ENCODE assay signal across 8 cellular contexts in the genomic region with DNA sequence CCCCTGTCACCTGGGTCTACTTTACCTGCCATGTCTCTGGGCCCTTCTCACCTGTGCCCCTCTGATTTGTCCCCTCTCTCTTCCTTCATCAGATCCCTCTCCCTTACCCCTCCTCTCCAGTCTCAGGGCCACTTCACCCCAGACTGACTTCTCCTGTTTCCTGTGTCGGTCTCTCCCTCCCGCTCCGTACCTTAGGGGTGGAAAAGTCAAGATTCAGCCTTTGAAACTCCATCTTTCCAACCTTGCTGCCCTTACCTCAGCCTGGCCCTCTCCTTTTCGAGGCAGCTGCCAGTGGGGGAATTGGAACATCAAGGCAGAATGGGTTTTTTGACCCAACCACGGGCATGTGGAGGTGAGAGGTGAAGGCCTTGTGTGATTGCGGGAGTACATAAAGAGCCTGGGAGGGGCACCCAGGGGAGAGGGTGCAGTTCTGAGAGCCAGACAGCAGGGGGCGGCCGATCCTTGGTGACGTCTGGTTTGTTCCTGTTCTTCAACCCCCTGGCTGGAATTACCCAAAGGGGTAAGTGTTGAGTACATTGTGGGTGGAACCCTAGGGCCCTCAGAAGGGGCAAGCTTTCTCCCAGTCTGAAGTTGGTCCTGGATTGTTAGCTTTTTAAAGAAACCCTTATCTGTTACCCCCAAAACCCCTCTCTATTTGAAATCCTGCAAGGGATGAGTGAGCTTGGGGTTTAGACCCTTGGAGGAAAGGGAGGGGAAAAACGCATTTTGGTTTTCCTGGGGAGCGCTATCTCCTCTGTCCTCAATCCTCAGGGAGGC. TPM values are rescaled to one million over a fixed set of nuclear protein-coding genes. Genes with fewer than 3 reads are reported as not detected.
DNase-seq lines count a peak whose midpoint lies in the region; ATAC-seq and TF ChIP-seq lines count a peak whose summit lies in the region.

No MANE protein-coding gene starts in this region.

- peaks cover 58% of the 10 kb centered on the region for H3K27me3 Mint-ChIP-seq in T-helper 17 cell

- no peaks in the 10 kb centered on the region for H3K4me1 ChIP-seq in adrenal gland (replicated peaks in 1 of 2)
- H3K4me1 ChIP-seq in left ventricle myocardium inferior: no peaks in the 10 kb centered on the region
- H3K4me1 ChIP-seq in sigmoid colon: no peaks in the 10 kb centered on the region

- intact Hi-C loops in adrenal gland (cut with DNase I): loop anchor here in 1 of 2 donors (2.0 kb wide), 2 partner anchors 51 to 71 kb away; no protein-coding TSS in a partner anchor
- intact Hi-C loops in left ventricle myocardium inferior (cut with micrococcal nuclease): no loop called here
- intact Hi-C loops in sigmoid colon (cut with DNase I): loop anchor here (2.0 kb wide), 1 partner anchor 51 kb away; no protein-coding TSS in a partner anchor

- no peak overlapping the region for H3K27ac ChIP-seq in adrenal gland
- H3K27ac ChIP-seq in left ventricle myocardium inferior (replicated peaks): no peak overlapping the region
- no peak overlapping the region for H3K27ac ChIP-seq in sigmoid colon

- H3K4me1 Mint-ChIP-seq in T-helper 17 cell: peaks cover 6% of the 10 kb centered on the region

- H3K4me3 Mint-ChIP-seq in T-helper 17 cell: no peak overlapping the region

- H3K9me3 ChIP-seq in T-helper 17 cell (ENCODE audit: control insufficient read depth, low read length, poor library complexity, severe bottlenecking): no peaks in the 10 kb centered on the region
- no peaks in the 10 kb centered on the region for H3K9me3 ChIP-seq in adrenal gland (replicated peaks in 1 of 3)
- no peaks in the 10 kb centered on the region for H3K9me3 ChIP-seq in left ventricle myocardium inferior (replicated peaks)
- H3K9me3 ChIP-seq in sigmoid colon: no peaks in the 10 kb centered on the region

- no peaks in the 10 kb centered on the region for H3K36me3 ChIP-seq in adrenal gland (replicated peaks in 1 of 2)
- no peaks in the 10 kb centered on the region for H3K36me3 ChIP-seq in left ventricle myocardium inferior
- H3K36me3 ChIP-seq in sigmoid colon: no peaks in the 10 kb centered on the region

- peak overlapping the region; percentile 47 for H3K27ac Mint-ChIP-seq in T-helper 17 cell

- H3K36me3 Mint-ChIP-seq in T-helper 17 cell (ENCODE audit: low read depth): peaks cover 2% of the 10 kb centered on the region

- TF ChIP-seq CTCF in adrenal gland (IDR thresholded peaks at IDR 0.05) (peak; percentile 82 to 91 (median 88)), left ventricle myocardium inferior (IDR thresholded peaks at IDR 0.05; ENCODE audit: borderline replicate concordance) (peak; percentile 94), sigmoid colon (IDR thresholded peaks at IDR 0.05) (peak; percentile 40 to 82 (median 74))

- H3K27me3 ChIP-seq in adrenal gland (no peaks in the 10 kb centered on the region), left ventricle myocardium inferior (ENCODE audit: low read depth) (peaks cover 94% of the 10 kb centered on the region), sigmoid colon (peaks cover 7 to 80% (median 25%) of the 10 kb centered on the region in 3 donors)

- TF ChIP-seq POLR2A in adrenal gland (IDR thresholded peaks at IDR 0.05) (no peak), sigmoid colon (IDR thresholded peaks at IDR 0.05) (no peak)

- DNase-seq in AG20443 (ENCODE audit: low spot score) (peak; percentile 92), NAMALWA (ENCODE audit: low spot score) (peak; percentile 80), T-helper 17 cell (peak; percentile 53 to 74 (median 55)), adrenal gland (peak; percentile 63 to 91 (median 79)), left ventricle myocardium inferior (peak; percentile 70), sigmoid colon (peak; percentile 80)

- ATAC-seq in GM19351 (IDR thresholded peaks at IDR 0.05; ENCODE audit: unreplicated experiment) (peak; percentile 82), T-helper 17 cell (peak; percentile 96), GM18873 (IDR thresholded peaks at IDR 0.05; ENCODE audit: low FRiP score, unreplicated experiment) (no peak)

- TF ChIP-seq EP300 in sigmoid colon (IDR thresholded peaks at IDR 0.05): no peak

- H3K4me3 ChIP-seq in adrenal gland (no peak overlapping the region), left ventricle myocardium inferior (no peak overlapping the region), sigmoid colon (no peak overlapping the region)

- WGBS in adrenal gland, 4 donors: 21 to 33% (median 26%) methylated on average over 11 of the region's 11 CpGs
- 36 to 38% methylated on average over 11 of the region's 11 CpGs for WGBS in sigmoid colon, 2 donors

RNA-seq across cellular contexts. Expression of a gene that starts 12.3 kb away (rescaled TPM):
- total RNA-seq in T-helper 17 cell (not detected), adrenal gland (under 1 TPM in 2 of 8 donors, not detected in 6; 0.07 to 0.14 TPM), left ventricle myocardium inferior (not detected), sigmoid colon (not detected)
- polyA plus RNA-seq in adrenal gland (under 1 TPM in 1 of 3 donors, not detected in 2; 0.16 TPM), sigmoid colon (not detected)
